ENCODE assay signal across 14 cellular contexts in the genomic region with DNA sequence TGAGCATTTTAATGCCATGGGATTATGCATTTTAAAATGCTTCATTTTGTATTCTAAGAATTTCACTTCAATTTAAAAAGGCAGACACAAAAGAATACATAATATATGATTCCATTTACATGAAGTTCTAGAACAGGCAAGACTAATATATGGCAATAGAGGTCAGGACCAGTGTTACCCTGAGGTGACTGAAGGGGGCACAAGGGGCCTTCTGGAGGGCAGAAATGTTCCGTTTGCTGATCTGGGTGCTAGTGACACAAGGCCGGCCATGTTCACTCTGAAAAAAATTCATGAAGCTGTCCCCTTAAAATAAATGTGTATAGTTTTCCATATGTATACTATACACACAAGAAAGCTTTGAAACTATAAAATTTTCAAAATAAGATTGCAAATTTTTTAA.
A peak's percentile ranks its signal among the peaks of the same experiment; 100 is the strongest.
DNase-seq lines count a peak whose midpoint lies in the region; ATAC-seq and TF ChIP-seq lines count a peak whose summit lies in the region.
"Had no signal": no experiment of that assay in that cellular context is flagged by ENCODE, and none has a peak within 500 bp of the region (broad histone marks: within the 10 kb centered on the region; RNA-seq: fewer than 3 reads in every experiment).

No MANE protein-coding gene starts in this region.

- peak; percentile 9 for TF ChIP-seq CTCF in brain microvascular endothelial cell (IDR thresholded peaks at IDR 0.05; ENCODE audit: low read depth, low read length, missing control alignments)
- peak; percentile 4 for TF ChIP-seq CTCF in retinal pigment epithelial cell (conservative IDR thresholded peaks at IDR 0.05; ENCODE audit: low read depth, low read length)

- H3K9me3 Mint-ChIP-seq in activated naive CD4-positive, alpha-beta T cell treated with anti-CD3 and anti-CD28 coated beads, Interleukin-2, amount 10 ng/mL, durations not matched to agents 7 days and 5 days: no peaks in the 10 kb centered on the region

- H3K27ac Mint-ChIP-seq in activated naive CD4-positive, alpha-beta T cell treated with anti-CD3 and anti-CD28 coated beads, Interleukin-2, amount 10 ng/mL, durations not matched to agents 7 days and 5 days: no peak overlapping the region

- ATAC-seq in HG03039 (IDR thresholded peaks at IDR 0.05; ENCODE audit: unreplicated experiment): no peak

- TF ChIP-seq RAD21 in Ishikawa (IDR thresholded peaks at IDR 0.05; ENCODE audit: low read depth): peak; percentile 19; the same call in 1 of the 2 replicates

- CTCF ChIA-PET in activated naive CD4-positive, alpha-beta T cell treated with anti-CD3 and anti-CD28 coated beads, Interleukin-2, amount 10 ng/mL, durations not matched to agents 7 days and 5 days (lab: Charles Lee): interaction anchor here (1.1 kb wide), 1 partner anchor 61 kb away, joined by 3 read pairs; no protein-coding TSS in a partner anchor

- H3K4me3 Mint-ChIP-seq in activated naive CD4-positive, alpha-beta T cell treated with anti-CD3 and anti-CD28 coated beads, Interleukin-2, amount 10 ng/mL, durations not matched to agents 7 days and 5 days: no peak overlapping the region

- H3K27me3 ChIP-seq in brain microvascular endothelial cell (replicated peaks): no peaks in the 10 kb centered on the region
- H3K27me3 ChIP-seq: BLaER1 had no signal

- H3K36me3 Mint-ChIP-seq in activated naive CD4-positive, alpha-beta T cell treated with anti-CD3 and anti-CD28 coated beads, Interleukin-2, amount 10 ng/mL, durations not matched to agents 7 days and 5 days: peaks cover 10% of the 10 kb centered on the region

- peak; percentile 21 for DNase-seq in activated naive CD4-positive, alpha-beta T cell treated with anti-CD3 and anti-CD28 coated beads, Interleukin-2, amount 10 ng/mL, durations not matched to agents 7 days and 5 days
- DNase-seq in activated naive CD4-positive, alpha-beta T cell treated with anti-CD3 and anti-CD28 coated beads, Interleukin-2, amount 50 U/mL, for 16 hours: no peak
- no peak for DNase-seq in brain microvascular endothelial cell
- DNase-seq in retinal pigment epithelial cell (ENCODE audit: low read depth): no peak
- no peak for DNase-seq in T1000 (lab: John Stamatoyannopoulos, UW)
- no peak for DNase-seq in NCI-H2227 (lab: John Stamatoyannopoulos, UW; ENCODE audit: unreplicated experiment)
- DNase-seq: caudate nucleus, HCEC 1CT, mesenchymal stem cell, NCI-H226, T-helper 1 cell had no signal

- H3K36me3 ChIP-seq in brain microvascular endothelial cell (replicated peaks): no peaks in the 10 kb centered on the region

- no peaks in the 10 kb centered on the region for H3K27me3 Mint-ChIP-seq in activated naive CD4-positive, alpha-beta T cell treated with anti-CD3 and anti-CD28 coated beads, Interleukin-2, amount 10 ng/mL, durations not matched to agents 7 days and 5 days

- in situ Hi-C loops in brain microvascular endothelial cell (cut with HindIII; ENCODE audit: low pct_ligation_motif_present, low sequenced_read_pairs): no loop called here

- no peak for TF ChIP-seq EP300 in Ishikawa (IDR thresholded peaks at IDR 0.05; ENCODE audit: borderline replicate concordance)

- no peaks in the 10 kb centered on the region for H3K4me1 Mint-ChIP-seq in activated naive CD4-positive, alpha-beta T cell treated with anti-CD3 and anti-CD28 coated beads, Interleukin-2, amount 10 ng/mL, durations not matched to agents 7 days and 5 days

- H3K4me3 ChIP-seq in brain microvascular endothelial cell (ENCODE audit: low read depth, low read length) (no peak overlapping the region), retinal pigment epithelial cell (ENCODE audit: low read length) (no peak overlapping the region)
- H3K4me3 ChIP-seq: BLaER1 had no signal

- H3K27ac ChIP-seq in brain microvascular endothelial cell: no peak overlapping the region
- H3K27ac ChIP-seq: BLaER1 had no signal

TF ChIP-seq in Ishikawa, 13 proteins besides CTCF, POLR2A, EP300 and RAD21:
- TF ChIP-seq TEAD4 (IDR thresholded peaks at IDR 0.05) (no peak), TCF12 (IDR thresholded peaks at IDR 0.05; ENCODE audit: low read depth) (no peak), YY1 (IDR thresholded peaks at IDR 0.05; ENCODE audit: low read depth) (no peak), FOXM1 (IDR thresholded peaks at IDR 0.05; ENCODE audit: borderline replicate concordance, low read depth) (no peak), CREB1 (IDR thresholded peaks at IDR 0.05; ENCODE audit: low read depth) (no peak), TAF1 (IDR thresholded peaks at IDR 0.05; ENCODE audit: low read depth) (no peak), CEBPB (IDR thresholded peaks at IDR 0.05) (no peak), EGR1 (IDR thresholded peaks at IDR 0.05) (no peak)
- TF ChIP-seq, protein P1, sequence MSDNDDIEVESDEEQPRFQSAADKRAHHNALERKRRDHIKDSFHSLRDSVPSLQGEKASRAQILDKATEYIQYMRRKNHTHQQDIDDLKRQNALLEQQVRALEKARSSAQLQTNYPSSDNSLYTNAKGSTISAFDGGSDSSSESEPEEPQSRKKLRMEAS (IDR thresholded peaks at IDR 0.05): no peak
- TF ChIP-seq, protein P2, sequence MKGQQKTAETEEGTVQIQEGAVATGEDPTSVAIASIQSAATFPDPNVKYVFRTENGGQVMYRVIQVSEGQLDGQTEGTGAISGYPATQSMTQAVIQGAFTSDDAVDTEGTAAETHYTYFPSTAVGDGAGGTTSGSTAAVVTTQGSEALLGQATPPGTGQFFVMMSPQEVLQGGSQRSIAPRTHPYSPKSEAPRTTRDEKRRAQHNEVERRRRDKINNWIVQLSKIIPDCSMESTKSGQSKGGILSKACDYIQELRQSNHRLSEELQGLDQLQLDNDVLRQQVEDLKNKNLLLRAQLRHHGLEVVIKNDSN (IDR thresholded peaks at IDR 0.05): no peak
- TF ChIP-seq, protein P3, sequence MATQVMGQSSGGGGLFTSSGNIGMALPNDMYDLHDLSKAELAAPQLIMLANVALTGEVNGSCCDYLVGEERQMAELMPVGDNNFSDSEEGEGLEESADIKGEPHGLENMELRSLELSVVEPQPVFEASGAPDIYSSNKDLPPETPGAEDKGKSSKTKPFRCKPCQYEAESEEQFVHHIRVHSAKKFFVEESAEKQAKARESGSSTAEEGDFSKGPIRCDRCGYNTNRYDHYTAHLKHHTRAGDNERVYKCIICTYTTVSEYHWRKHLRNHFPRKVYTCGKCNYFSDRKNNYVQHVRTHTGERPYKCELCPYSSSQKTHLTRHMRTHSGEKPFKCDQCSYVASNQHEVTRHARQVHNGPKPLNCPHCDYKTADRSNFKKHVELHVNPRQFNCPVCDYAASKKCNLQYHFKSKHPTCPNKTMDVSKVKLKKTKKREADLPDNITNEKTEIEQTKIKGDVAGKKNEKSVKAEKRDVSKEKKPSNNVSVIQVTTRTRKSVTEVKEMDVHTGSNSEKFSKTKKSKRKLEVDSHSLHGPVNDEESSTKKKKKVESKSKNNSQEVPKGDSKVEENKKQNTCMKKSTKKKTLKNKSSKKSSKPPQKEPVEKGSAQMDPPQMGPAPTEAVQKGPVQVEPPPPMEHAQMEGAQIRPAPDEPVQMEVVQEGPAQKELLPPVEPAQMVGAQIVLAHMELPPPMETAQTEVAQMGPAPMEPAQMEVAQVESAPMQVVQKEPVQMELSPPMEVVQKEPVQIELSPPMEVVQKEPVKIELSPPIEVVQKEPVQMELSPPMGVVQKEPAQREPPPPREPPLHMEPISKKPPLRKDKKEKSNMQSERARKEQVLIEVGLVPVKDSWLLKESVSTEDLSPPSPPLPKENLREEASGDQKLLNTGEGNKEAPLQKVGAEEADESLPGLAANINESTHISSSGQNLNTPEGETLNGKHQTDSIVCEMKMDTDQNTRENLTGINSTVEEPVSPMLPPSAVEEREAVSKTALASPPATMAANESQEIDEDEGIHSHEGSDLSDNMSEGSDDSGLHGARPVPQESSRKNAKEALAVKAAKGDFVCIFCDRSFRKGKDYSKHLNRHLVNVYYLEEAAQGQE (IDR thresholded peaks at IDR 0.05; ENCODE audit: low read depth): no peak
